Comparison of ENCODE assay signal across 8 cellular contexts in genomic region chrX:53686151-53686885, GRCh38. TPM values are rescaled to one million over a fixed set of nuclear protein-coding genes. Genes with fewer than 3 reads are reported as not detected.
DNase-seq lines count a peak whose midpoint lies in the region; ATAC-seq and TF ChIP-seq lines count a peak whose summit lies in the region.

HUWE1 (minus strand) TSS chrX:53686719; CDS start chrX:53654107, 32,612 bp downstream.

- WGBS in right lobe of liver (ENCODE audit: insufficient coverage, low coverage, low lambda C conversion rate, missing lambda C conversion rate): 5% methylated on average over 14 of the region's 61 CpGs

- peak within 1 kb of the TSS; percentile 50 to 63 (median 58) for H3K4me3 ChIP-seq in right lobe of liver

- H3K4me1 ChIP-seq in right lobe of liver: no peaks in the 10 kb centered on the region

- H3K9me3 ChIP-seq in right lobe of liver: no peaks in the 10 kb centered on the region

- H3K27me3 ChIP-seq in right lobe of liver: no peaks in the 10 kb centered on the region

- TF ChIP-seq POLR2A in right lobe of liver (IDR thresholded peaks at IDR 0.05): peak; percentile 55

- H3K27ac ChIP-seq in right lobe of liver: peak within 1 kb of the TSS; percentile 12 to 73 (median 49)

- intact Hi-C loops in right lobe of liver (cut with DNase I): no loop called here

- ATAC-seq in HG03469 (IDR thresholded peaks at IDR 0.05; ENCODE audit: unreplicated experiment): peak; percentile 33
- ATAC-seq in right lobe of liver: peak; percentile 57 to 80 (median 67)

- no peaks in the 10 kb centered on the region for H3K36me3 ChIP-seq in right lobe of liver

- TF ChIP-seq CTCF in AG09319 (IDR thresholded peaks at IDR 0.05; ENCODE audit: low read depth, low read length): no peak
- TF ChIP-seq CTCF in right lobe of liver (IDR thresholded peaks at IDR 0.05): no peak

- DNase-seq in AG09319 (ENCODE audit: extremely low read depth, low read depth) (peak; percentile 20), GM19238 (ENCODE audit: insufficient read length, low spot score) (peak; percentile 44), NCI-H82 treated with DMSO at 0.1 percent for 48 hours (lab: John Stamatoyannopoulos, UW; ENCODE audit: unreplicated experiment) (peak; percentile 63), dermis microvascular lymphatic vessel endothelial cell (ENCODE audit: low read depth in 2 of 2) (peak; percentile 29 to 58), right lobe of liver (peak; percentile 83 to 84 (median 84))
- DNase-seq in activated CD4-positive, alpha-beta T cell treated with anti-CD3 and anti-CD28 coated beads, Interleukin-2, amount 50 U/mL, for 48 hours: peak; percentile 89 to 90
- DNase-seq in stimulated activated CD4-positive, alpha-beta T cell treated with anti-CD3 and anti-CD28 coated beads, Interleukin-4, amount 100 ng/mL, for 24 hours: peak; percentile 85

RNA-seq across cellular contexts. Expression of gene HUWE1, which starts in this region (rescaled TPM):
- total RNA-seq in dermis microvascular lymphatic vessel endothelial cell (65.9 and 76.1 TPM in 2 replicates), right lobe of liver (10 to 100 TPM; 68.0 to 93.5 (median 84.0) TPM)

Comparison
In these comparisons a context has a peak if more than half of its experiments do, and no peak if none do; other contexts are left out.
1. Peak in every context shown above with its lines: DNase-seq, ATAC-seq, H3K4me3 ChIP-seq and H3K27ac ChIP-seq.
2. DNase-seq: peak in every context shown above with its lines; median percentile 90 in activated CD4-positive, alpha-beta T cell treated with anti-CD3 and anti-CD28 coated beads, Interleukin-2, amount 50 U/mL, for 48 hours; 85 in stimulated activated CD4-positive, alpha-beta T cell treated with anti-CD3 and anti-CD28 coated beads, Interleukin-4, amount 100 ng/mL, for 24 hours; 84 in right lobe of liver; 63 in NCI-H82 treated with DMSO at 0.1 percent for 48 hours; 44 in GM19238; 44 in dermis microvascular lymphatic vessel endothelial cell; 20 in AG09319.